Comparison of ENCODE assay signal across 8 cellular contexts in the genomic region with DNA sequence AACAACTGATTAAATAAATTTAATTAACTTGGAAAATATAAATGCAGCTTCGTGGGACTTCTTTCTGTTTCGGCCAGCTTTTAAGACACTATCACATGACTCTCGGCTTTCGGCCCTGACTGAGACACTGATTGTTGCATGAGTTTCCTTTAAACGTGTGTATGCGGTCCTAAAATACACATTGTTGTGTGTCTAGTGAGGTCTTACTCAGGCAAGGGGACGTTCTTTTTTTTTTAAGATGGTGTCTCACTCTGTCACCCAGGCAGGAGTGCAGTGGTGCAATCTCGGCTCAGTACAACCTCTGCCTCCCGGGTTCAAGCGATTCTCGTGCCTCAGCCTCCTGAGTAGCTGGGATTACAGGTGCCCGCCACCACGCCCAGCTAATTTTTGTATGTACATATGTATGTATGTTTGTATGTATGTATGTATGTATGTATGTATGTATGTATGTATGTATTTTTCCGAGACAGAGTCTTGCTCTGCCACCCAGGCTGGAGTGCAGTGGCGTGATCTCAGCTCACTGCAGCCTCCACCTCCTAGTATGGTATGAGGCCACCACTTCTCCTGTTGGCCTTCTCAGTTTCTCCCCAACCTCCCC.
DNase-seq lines count a peak whose midpoint lies in the region; ATAC-seq and TF ChIP-seq lines count a peak whose summit lies in the region.
"Not testable (repeated sequence)": the region's sequence is repeated elsewhere in the genome, so short reads cannot be mapped to it uniquely, and the experiment has no call there.

No MANE protein-coding gene starts in this region.

- not testable (repeated sequence) for TF ChIP-seq CTCF in GM06990 (IDR thresholded peaks at IDR 0.05; ENCODE audit: insufficient read depth, low read length, poor library complexity, severe bottlenecking); GM20000 (IDR thresholded peaks at IDR 0.05; ENCODE audit: extremely low read depth, missing control alignments); HEK293 (tag by site-specific recombination; IDR thresholded peaks at IDR 0.05); nephron progenitor cell (IDR thresholded peaks at IDR 0.05)

- not testable (repeated sequence) for H3K9me3 ChIP-seq in HEK293 (ENCODE audit: control insufficient read depth, insufficient read depth, low read depth, low read length); Karpas-422 (ENCODE audit: low read length); adipocyte (ENCODE audit: control insufficient read depth, low read length)

- not testable (repeated sequence) for H3K9me2 ChIP-seq in Karpas-422 (replicated peaks; ENCODE audit: insufficient read depth, low read length)

- not testable (repeated sequence) for H3K4me1 ChIP-seq in HEK293 (ENCODE audit: control insufficient read depth, insufficient read depth, low read length); adipocyte (ENCODE audit: control insufficient read depth, insufficient read depth, low read length)
- H3K4me1 ChIP-seq in Karpas-422 (ENCODE audit: low read length) = peaks cover 14% of the 10 kb centered on the region

- CTCF ChIA-PET in HEK293 (lab: Yijun Ruan, JAX) = interaction anchor here (0.6 to 0.8 kb wide), 2 partner anchors 13 to 551 kb away, joined by 3 read pairs; no protein-coding TSS in a partner anchor

- POLR2A ChIA-PET in HEK293 (lab: Yijun Ruan, JAX) = interaction anchor here (0.6 kb wide), 1 partner anchor 15 kb away, joined by 3 read pairs; no protein-coding TSS in a partner anchor

- peak overlapping the region; percentile 60 for H3K4me2 ChIP-seq in Karpas-422 (ENCODE audit: low read depth, low read length, poor library complexity, severe bottlenecking)

- not testable (repeated sequence) for H3K27me3 Mint-ChIP-seq in nephron progenitor cell (ENCODE audit: low read depth, poor library complexity)

- ATAC-seq in GM18861 (IDR thresholded peaks at IDR 0.05; ENCODE audit: unreplicated experiment) = peak; percentile 41
- peak; percentile 62 for ATAC-seq in HG03045 (IDR thresholded peaks at IDR 0.05; ENCODE audit: unreplicated experiment)

- not testable (repeated sequence) for H3K4me3 Mint-ChIP-seq in nephron progenitor cell

- not testable (repeated sequence) for H3K27me3 ChIP-seq in GM06990 (replicated peaks; ENCODE audit: control insufficient read depth, insufficient read depth, low read length); Karpas-422 (ENCODE audit: low read length); adipocyte (replicated peaks; ENCODE audit: control insufficient read depth, insufficient read depth, low read length)

- H3K9ac ChIP-seq in Karpas-422 (ENCODE audit: low read length) = peak overlapping the region; percentile 3; the same call in 1 of the 2 replicates
- not testable (repeated sequence) for H3K9ac ChIP-seq in adipocyte (ENCODE audit: low read length)

- not testable (repeated sequence) for H3K36me3 Mint-ChIP-seq in nephron progenitor cell (ENCODE audit: low read depth)

- H3K36me3 ChIP-seq in GM06990 (ENCODE audit: control insufficient read depth, insufficient read depth, low read length); HEK293 (ENCODE audit: control insufficient read depth in 2 of 2, insufficient read depth in 1 of 2, low read length in 2 of 2); Karpas-422 (ENCODE audit: insufficient read depth, low read length); adipocyte (ENCODE audit: control insufficient read depth, insufficient read depth, low read length, severe bottlenecking): not testable (repeated sequence)

- H3K27ac ChIP-seq in HEK293 (ENCODE audit: extremely low read depth, low read depth, low read length) = not testable (repeated sequence)
- peak overlapping the region; percentile 6; the same call in 1 of the 2 replicates for H3K27ac ChIP-seq in Karpas-422 (ENCODE audit: low read length)

- peak overlapping the region; percentile 57 for H3K27ac Mint-ChIP-seq in nephron progenitor cell

- DNase-seq in GM06990 (ENCODE audit: extremely low read depth, insufficient read length); adipocyte (ENCODE audit: low read depth); nephron progenitor cell: not testable (repeated sequence)
- peak; percentile 47 for DNase-seq in GM20000 (ENCODE audit: low spot score)
- peak; percentile 52 for DNase-seq in Karpas-422

- not testable (repeated sequence) for H3K9me3 Mint-ChIP-seq in nephron progenitor cell

- peak overlapping the region; percentile 84 for H2AFZ ChIP-seq in Karpas-422 (ENCODE audit: low read length)

- not testable (repeated sequence) for H4K20me1 ChIP-seq in Karpas-422 (ENCODE audit: insufficient read depth, low read depth, low read length)

- peak overlapping the region; percentile 25; the same call in 1 of the 2 replicates for H3K4me3 ChIP-seq in GM06990 (replicated peaks; ENCODE audit: low read depth, low read length)
- not testable (repeated sequence) for H3K4me3 ChIP-seq in HEK293 (ENCODE audit: low read depth, low read length)
- H3K4me3 ChIP-seq in Karpas-422 (ENCODE audit: low read length) = peak overlapping the region; percentile 50
- peak overlapping the region; percentile 44 for H3K4me3 ChIP-seq in adipocyte (ENCODE audit: low read length)

- not testable (repeated sequence) for H3K79me2 ChIP-seq in Karpas-422 (ENCODE audit: low read length)

- not testable (repeated sequence) for H3K4me1 Mint-ChIP-seq in nephron progenitor cell

TF ChIP-seq in HEK293, 187 proteins besides CTCF, POLR2A, EP300 and RAD21:
- TF ChIP-seq, protein P1, sequence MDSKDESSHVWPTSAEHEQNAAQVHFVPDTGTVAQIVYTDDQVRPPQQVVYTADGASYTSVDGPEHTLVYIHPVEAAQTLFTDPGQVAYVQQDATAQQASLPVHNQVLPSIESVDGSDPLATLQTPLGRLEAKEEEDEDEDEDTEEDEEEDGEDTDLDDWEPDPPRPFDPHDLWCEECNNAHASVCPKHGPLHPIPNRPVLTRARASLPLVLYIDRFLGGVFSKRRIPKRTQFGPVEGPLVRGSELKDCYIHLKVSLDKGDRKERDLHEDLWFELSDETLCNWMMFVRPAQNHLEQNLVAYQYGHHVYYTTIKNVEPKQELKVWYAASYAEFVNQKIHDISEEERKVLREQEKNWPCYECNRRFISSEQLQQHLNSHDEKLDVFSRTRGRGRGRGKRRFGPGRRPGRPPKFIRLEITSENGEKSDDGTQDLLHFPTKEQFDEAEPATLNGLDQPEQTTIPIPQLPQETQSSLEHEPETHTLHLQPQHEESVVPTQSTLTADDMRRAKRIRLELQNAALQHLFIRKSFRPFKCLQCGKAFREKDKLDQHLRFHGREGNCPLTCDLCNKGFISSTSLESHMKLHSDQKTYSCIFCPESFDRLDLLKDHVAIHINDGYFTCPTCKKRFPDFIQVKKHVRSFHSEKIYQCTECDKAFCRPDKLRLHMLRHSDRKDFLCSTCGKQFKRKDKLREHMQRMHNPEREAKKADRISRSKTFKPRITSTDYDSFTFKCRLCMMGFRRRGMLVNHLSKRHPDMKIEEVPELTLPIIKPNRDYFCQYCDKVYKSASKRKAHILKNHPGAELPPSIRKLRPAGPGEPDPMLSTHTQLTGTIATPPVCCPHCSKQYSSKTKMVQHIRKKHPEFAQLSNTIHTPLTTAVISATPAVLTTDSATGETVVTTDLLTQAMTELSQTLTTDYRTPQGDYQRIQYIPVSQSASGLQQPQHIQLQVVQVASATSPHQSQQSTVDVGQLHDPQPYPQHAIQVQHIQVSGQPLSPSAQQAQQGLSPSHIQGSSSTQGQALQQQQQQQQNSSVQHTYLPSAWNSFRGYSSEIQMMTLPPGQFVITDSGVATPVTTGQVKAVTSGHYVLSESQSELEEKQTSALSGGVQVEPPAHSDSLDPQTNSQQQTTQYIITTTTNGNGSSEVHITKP (tag by site-specific recombination; IDR thresholded peaks at IDR 0.05) = peak; percentile 52
